Comparison of ENCODE assay signal across 10 cellular contexts in the genomic region with DNA sequence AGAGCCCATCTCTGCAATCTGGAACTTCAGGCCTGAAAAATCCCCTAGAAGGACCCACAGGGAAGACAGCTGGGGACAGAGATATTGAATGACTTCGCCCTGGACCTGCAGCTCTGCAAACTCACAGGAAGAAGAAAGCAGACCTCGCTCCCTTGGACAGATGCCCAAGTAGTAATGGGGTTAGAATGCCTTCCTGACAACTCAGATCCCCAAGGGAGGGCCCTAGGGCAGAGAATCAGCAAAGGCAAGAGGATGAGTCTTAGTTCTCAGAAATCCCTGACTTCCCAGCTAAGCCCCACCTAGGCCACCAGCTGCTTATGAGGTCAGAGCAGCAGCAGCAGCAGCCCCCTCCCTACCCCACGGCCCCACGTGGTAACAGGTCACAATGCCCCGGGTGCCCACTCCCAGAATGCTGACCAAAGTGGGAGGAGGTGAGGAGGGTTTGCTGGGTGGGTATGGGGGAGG. TPM values are rescaled to one million over a fixed set of nuclear protein-coding genes. Genes with fewer than 3 reads are reported as not detected.
A peak's percentile ranks its signal among the peaks of the same experiment; 100 is the strongest.
DNase-seq lines count a peak whose midpoint lies in the region; ATAC-seq and TF ChIP-seq lines count a peak whose summit lies in the region.
"Had no signal": no experiment of that assay in that cellular context is flagged by ENCODE, and none has a peak within 500 bp of the region (broad histone marks: within the 10 kb centered on the region; RNA-seq: fewer than 3 reads in every experiment).

A gene with protein sequence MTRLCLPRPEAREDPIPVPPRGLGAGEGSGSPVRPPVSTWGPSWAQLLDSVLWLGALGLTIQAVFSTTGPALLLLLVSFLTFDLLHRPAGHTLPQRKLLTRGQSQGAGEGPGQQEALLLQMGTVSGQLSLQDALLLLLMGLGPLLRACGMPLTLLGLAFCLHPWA (plus strand): TSS at position 401 of the 465 bp plus-strand sequence. CDS start 198 bp downstream, outside the sequence.

- no peaks in the 10 kb centered on the region for H3K79me2 ChIP-seq in mammary epithelial cell (ENCODE audit: insufficient read depth, low read length)

- intact Hi-C loops in mammary epithelial cell (cut with micrococcal nuclease): loop anchor here (1.0 kb wide), 1 partner anchor 39 kb away; no protein-coding TSS in a partner anchor

- H3K9ac ChIP-seq in BLaER1 (no peak within 1 kb of the TSS), mammary epithelial cell (ENCODE audit: insufficient read depth, low read length) (no peak within 1 kb of the TSS)

- in situ Hi-C loops in mammary epithelial cell (cut with MboI; ENCODE audit: low sequenced_read_pairs in 2 of 2): no loop called here

- WGBS in mammary epithelial cell (ENCODE audit: low coverage, missing lambda C conversion rate): 61% methylated on average over 5 of the region's 5 CpGs

- peaks cover 12% of the 10 kb centered on the region for H3K9me3 ChIP-seq in BLaER1
- no peaks in the 10 kb centered on the region for H3K9me3 ChIP-seq in mammary epithelial cell (replicated peaks; ENCODE audit: insufficient read depth, low read length)

- H3K27me3 ChIP-seq in BLaER1 (no peaks in the 10 kb centered on the region), mammary epithelial cell (ENCODE audit: insufficient read depth, low read length) (no peaks in the 10 kb centered on the region)

- ATAC-seq in HG03520 (IDR thresholded peaks at IDR 0.05; ENCODE audit: unreplicated experiment) (no peak), GM19467 (IDR thresholded peaks at IDR 0.05; ENCODE audit: unreplicated experiment) (no peak)

- H3K4me1 ChIP-seq in BLaER1: peaks cover 40% of the 10 kb centered on the region
- peaks cover 10% of the 10 kb centered on the region for H3K4me1 ChIP-seq in mammary epithelial cell (ENCODE audit: insufficient read depth, low read length)

- H3K27ac ChIP-seq in BLaER1 (no peak within 1 kb of the TSS), mammary epithelial cell (ENCODE audit: insufficient read depth, low read depth, low read length) (no peak within 1 kb of the TSS)

- no peaks in the 10 kb centered on the region for H4K20me1 ChIP-seq in BLaER1
- H4K20me1 ChIP-seq in mammary epithelial cell (ENCODE audit: insufficient read depth, low read length): no peaks in the 10 kb centered on the region

- no peaks in the 10 kb centered on the region for H3K36me3 ChIP-seq in BLaER1
- H3K36me3 ChIP-seq in mammary epithelial cell (ENCODE audit: insufficient read depth, low read length): no peaks in the 10 kb centered on the region

- CTCF ChIA-PET in mammary epithelial cell (lab: Charles Lee; ENCODE audit: low non-redundant PET): no interaction called here

- H3K4me3 ChIP-seq in BLaER1: no peak within 1 kb of the TSS
- H3K4me3 ChIP-seq in mammary epithelial cell (replicated peaks in 1 of 3; ENCODE audit: insufficient read depth in 1 of 3, low read depth in 2 of 3, low read length in 3 of 3): no peak within 1 kb of the TSS

- no TSS peak for BruUV-seq in mammary epithelial cell (replicated peaks; lab: Mats Ljungman, UMichigan)

- dilution Hi-C loops in mammary epithelial cell (cut with HindIII; ENCODE audit: low sequenced_read_pairs): loop anchor here (5.0 kb wide), 2 partner anchors 47 to 53 kb away; no protein-coding TSS in a partner anchor

- peak; percentile 58 for DNase-seq in NCI-H2171 (lab: John Stamatoyannopoulos, UW)
- DNase-seq in mammary epithelial cell: peak; percentile 87
- DNase-seq in mesenteric fat pad (ENCODE audit: low spot score): peak; percentile 64
- DNase-seq in stimulated activated naive CD4-positive, alpha-beta T cell treated with Interleukin-2 at 50 U/mL for 16 hours (lab: John Stamatoyannopoulos, UW): no peak
- no peak for DNase-seq in activated CD4-positive, alpha-beta T cell treated with anti-CD3 and anti-CD28 coated beads, Interleukin-2, amount 50 U/mL, for 1 hour
- DNase-seq: activated CD4-positive, CD25-positive, alpha-beta regulatory T cell treated with anti-CD3 and anti-CD28 coated beads, Interleukin-2, amount 50 U/mL, for 72 hours; stimulated activated CD4-positive, alpha-beta T cell treated with anti-CD3 and anti-CD28 coated beads, Interleukin-2, amount 100 ng/mL, for 48 hours had no signal

- no peak within 1 kb of the TSS for H2AFZ ChIP-seq in mammary epithelial cell (ENCODE audit: low read depth, low read length)

- H3K4me2 ChIP-seq in BLaER1 (peak within 1 kb of the TSS; percentile 59), mammary epithelial cell (ENCODE audit: insufficient read depth, low read depth, low read length) (no peak within 1 kb of the TSS)

- no peak for TF ChIP-seq CTCF in mammary epithelial cell (conservative IDR thresholded peaks at IDR 0.05 in 1 of 2, IDR thresholded peaks at IDR 0.05 in 1 of 2; ENCODE audit: extremely low read depth in 1 of 2, insufficient read depth in 1 of 2, low read depth in 1 of 2, low read length in 2 of 2)

RNA-seq across cellular contexts. Expression of the gene that starts here (rescaled TPM):
- total RNA-seq in mammary epithelial cell: not detected
- not detected for polyA plus RNA-seq in mammary epithelial cell
- not detected for polyA minus RNA-seq in mammary epithelial cell
- total RNA-seq in mesenteric fat pad: 0.84 TPM

Comparison
In these comparisons a context has a peak if more than half of its experiments do, and no peak if none do; other contexts are left out.
1. Peak in DNase-seq in mammary epithelial cell; RNA of the gene not detected or under 1 TPM.
2. Peak in DNase-seq in mesenteric fat pad; RNA of the gene not detected or under 1 TPM.